15 cellular contexts compared by ENCODE assay signal in genomic region chr2:59655809-59656208, GRCh38.
DNase-seq lines count a peak whose midpoint lies in the region; ATAC-seq and TF ChIP-seq lines count a peak whose summit lies in the region.
"Had no signal": no experiment of that assay in that cellular context is flagged by ENCODE, and none has a peak within 500 bp of the region (broad histone marks: within the 10 kb centered on the region; RNA-seq: fewer than 3 reads in every experiment).

No MANE protein-coding gene starts in this region.

- H3K36me3 ChIP-seq in colonic mucosa (no peaks in the 10 kb centered on the region), mucosa of descending colon (ENCODE audit: low read depth) (no peaks in the 10 kb centered on the region)
- H3K36me3 ChIP-seq: HAP-1, SJSA1 had no signal

- H3K9me3 ChIP-seq in colonic mucosa: no peaks in the 10 kb centered on the region
- H3K9me3 ChIP-seq in mucosa of descending colon: no peaks in the 10 kb centered on the region
- H3K9me3 ChIP-seq: HAP-1, SJSA1 had no signal

- H3K4me3 ChIP-seq in colonic mucosa: no peak overlapping the region
- no peak overlapping the region for H3K4me3 ChIP-seq in mucosa of descending colon
- H3K4me3 ChIP-seq: HAP-1, SJSA1 had no signal

- DNase-seq in NOMO-1 treated with DMSO at 0.1 percent for 48 hours (lab: John Stamatoyannopoulos, UW; ENCODE audit: unreplicated experiment) (peak; percentile 19), NOMO-1 treated with dmso at 0.1 percent for 144 hours (lab: John Stamatoyannopoulos, UW; ENCODE audit: unreplicated experiment) (no peak), colonic mucosa (peak; percentile 80), mucosa of descending colon (peak; percentile 55 to 88 (median 66))
- DNase-seq in activated CD4-positive, CD25-positive, alpha-beta regulatory T cell (lab: John Stamatoyannopoulos, UW): no peak
- DNase-seq in activated CD4-positive, alpha-beta T cell treated with anti-CD3 and anti-CD28 coated beads, Interleukin-2, amount 50 U/mL, for 48 hours: no peak
- DNase-seq: CD4-positive, alpha-beta memory T cell; NCI-H1048; NCI-H1436 treated with DMSO at 0.1 percent for 48 hours; NCI-H2029 treated with DMSO at 0.1 percent for 48 hours; NCI-H510A had no signal

- H3K9ac ChIP-seq in colonic mucosa (ENCODE audit: low read depth in 2 of 2, low read length in 2 of 2): no peak overlapping the region

- intact Hi-C loops in colonic mucosa (cut with DNase I): no loop called here
- intact Hi-C loops in mucosa of descending colon (cut with DNase I, micrococcal nuclease): no loop called here

- no peaks in the 10 kb centered on the region for H3K27me3 ChIP-seq in colonic mucosa
- H3K27me3 ChIP-seq: SJSA1 had no signal

- H3K27ac ChIP-seq in colonic mucosa: peak overlapping the region; percentile 32
- H3K27ac ChIP-seq: SJSA1 had no signal

- ATAC-seq in mucosa of descending colon (peak; percentile 97), GM21529 (IDR thresholded peaks at IDR 0.05; ENCODE audit: unreplicated experiment) (no peak), HG02840 (IDR thresholded peaks at IDR 0.05; ENCODE audit: low FRiP score, unreplicated experiment) (no peak)

- no peak for TF ChIP-seq CTCF in colonic mucosa (IDR thresholded peaks at IDR 0.05)
- TF ChIP-seq CTCF in mucosa of descending colon (IDR thresholded peaks at IDR 0.05): no peak

- H3K4me1 ChIP-seq in colonic mucosa (no peaks in the 10 kb centered on the region), mucosa of descending colon (ENCODE audit: low read depth) (no peaks in the 10 kb centered on the region)
- H3K4me1 ChIP-seq: HAP-1, SJSA1 had no signal

Comparison
In these comparisons a context has a peak if more than half of its experiments do, and no peak if none do; other contexts are left out.
1. DNase-seq: peak in NOMO-1 treated with DMSO at 0.1 percent for 48 hours (single experiment), colonic mucosa (single experiment) and mucosa of descending colon (3 of 3); none in NOMO-1 treated with dmso at 0.1 percent for 144 hours (single experiment), activated CD4-positive, CD25-positive, alpha-beta regulatory T cell (0 of 4) and activated CD4-positive, alpha-beta T cell treated with anti-CD3 and anti-CD28 coated beads, Interleukin-2, amount 50 U/mL, for 48 hours (0 of 2).